8 cellular contexts compared by ENCODE assay signal in the genomic region with DNA sequence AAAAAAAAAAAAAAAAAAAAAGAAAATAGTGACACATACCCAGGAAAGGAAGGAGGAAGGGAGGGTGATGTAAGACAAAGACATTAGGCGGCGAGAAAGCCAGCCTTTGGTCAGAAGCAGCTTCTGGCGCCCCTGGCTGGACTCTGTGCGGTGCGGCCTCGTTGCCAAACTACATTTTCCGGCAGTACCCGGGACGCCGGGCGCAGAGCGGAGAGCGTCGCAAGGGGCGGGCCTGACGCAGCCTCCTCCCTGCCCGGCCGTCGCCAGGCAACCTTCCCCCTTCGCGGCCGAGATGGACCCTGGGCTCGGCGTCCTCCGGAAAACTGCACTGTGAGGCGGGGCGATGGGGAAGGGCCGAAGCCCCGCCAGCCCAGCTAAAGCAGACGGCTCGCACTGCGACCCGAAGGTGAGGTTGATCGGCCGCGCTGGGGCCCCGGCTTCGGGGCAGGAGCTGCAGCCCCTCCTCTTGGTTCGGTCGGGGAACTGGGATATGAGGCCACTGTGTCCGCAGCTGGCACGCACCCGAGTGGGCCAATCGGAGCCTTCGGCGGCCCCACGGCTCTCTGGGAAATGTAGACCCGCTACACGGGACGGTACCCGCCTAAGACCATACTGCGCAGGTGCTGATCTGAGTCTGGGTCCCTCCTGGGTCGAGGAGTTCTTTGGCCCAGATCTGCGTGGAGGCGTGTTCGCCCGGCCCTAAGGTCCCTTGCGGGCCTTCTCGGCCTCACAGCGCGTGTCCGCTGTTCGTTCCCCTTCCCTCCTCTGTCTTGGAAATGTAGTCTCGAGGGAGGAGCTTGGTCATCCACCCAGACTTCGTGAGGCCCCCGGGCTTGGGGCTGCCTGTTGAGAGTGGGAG. TPM values are rescaled to one million over a fixed set of nuclear protein-coding genes. Genes with fewer than 3 reads are reported as not detected.
A peak's percentile ranks its signal among the peaks of the same experiment; 100 is the strongest.
DNase-seq lines count a peak whose midpoint lies in the region; ATAC-seq and TF ChIP-seq lines count a peak whose summit lies in the region.

No MANE protein-coding gene starts in this region.

- peak overlapping the region; percentile 99 for H3K27ac ChIP-seq in CD4-positive, alpha-beta memory T cell (ENCODE audit: low read depth, low read length)
- H3K27ac ChIP-seq in HUES6 (ENCODE audit: low read depth, low read length) (peak overlapping the region; percentile 66), suprapubic skin (peak overlapping the region; percentile 91)
- peak overlapping the region; percentile 97 for H3K27ac ChIP-seq in naive thymus-derived CD4-positive, alpha-beta T cell (ENCODE audit: low read depth, low read length)

- H3K9me3 Mint-ChIP-seq in CD4-positive, alpha-beta memory T cell = peaks cover 0 to 2% (median 0%) of the 10 kb centered on the region in 8 donors
- peaks cover 0 to 3% (median 0%) of the 10 kb centered on the region in 11 donors for H3K9me3 Mint-ChIP-seq in naive thymus-derived CD4-positive, alpha-beta T cell

- peak; percentile 76 to 81 (median 80) for DNase-seq in CD4-positive, alpha-beta memory T cell
- DNase-seq in activated CD8-positive, alpha-beta memory T cell treated with anti-CD3 and anti-CD28 coated beads, Interleukin-2, amount 50 U/mL, for 24 hours (ENCODE audit: extremely low read depth) = peak; percentile 55
- DNase-seq in naive thymus-derived CD4-positive, alpha-beta T cell = peak; percentile 58 to 84 (median 70)
- DNase-seq in suprapubic skin (ENCODE audit: low spot score in 2 of 2) (peak; percentile 91 to 94), NCI-H2081 treated with DMSO at 0.1 percent for 48 hours (lab: John Stamatoyannopoulos, UW) (no peak)

- peak overlapping the region; percentile 95 to 100 (median 98) for H3K27ac Mint-ChIP-seq in CD4-positive, alpha-beta memory T cell
- H3K27ac Mint-ChIP-seq in naive thymus-derived CD4-positive, alpha-beta T cell = peak overlapping the region; percentile 84 to 100 (median 93)

- no peaks in the 10 kb centered on the region for H3K27me3 ChIP-seq in CD4-positive, alpha-beta memory T cell (ENCODE audit: insufficient read depth, low read length)
- H3K27me3 ChIP-seq in HUES6 (ENCODE audit: control insufficient read depth, insufficient read depth, low read length) (no peaks in the 10 kb centered on the region), suprapubic skin (no peaks in the 10 kb centered on the region)
- no peaks in the 10 kb centered on the region for H3K27me3 ChIP-seq in naive thymus-derived CD4-positive, alpha-beta T cell (ENCODE audit: control insufficient read depth in 2 of 2, insufficient read depth in 2 of 2, low read length in 2 of 2)

- H3K9ac ChIP-seq in HUES6 (ENCODE audit: low read length) = peak overlapping the region; percentile 43

- TF ChIP-seq EP300 in suprapubic skin (IDR thresholded peaks at IDR 0.05) = no peak

- intact Hi-C loops in CD4-positive, alpha-beta memory T cell (cut with micrococcal nuclease) = no loop called here
- intact Hi-C loops in naive thymus-derived CD4-positive, alpha-beta T cell (cut with micrococcal nuclease) = loop anchor here in 1 of 2 donors (1.0 kb wide), 1 partner anchor 109 kb away; no protein-coding TSS in a partner anchor

- no peaks in the 10 kb centered on the region for H3K9me3 ChIP-seq in CD4-positive, alpha-beta memory T cell (ENCODE audit: control insufficient read depth in 1 of 2, low read length in 2 of 2)
- H3K9me3 ChIP-seq in HUES6 (ENCODE audit: control insufficient read depth, insufficient read depth, low read depth, low read length) (no peaks in the 10 kb centered on the region), suprapubic skin (no peaks in the 10 kb centered on the region)
- no peaks in the 10 kb centered on the region for H3K9me3 ChIP-seq in naive thymus-derived CD4-positive, alpha-beta T cell (ENCODE audit: control insufficient read depth in 2 of 3, low read length in 3 of 3)

- H3K27me3 Mint-ChIP-seq in CD4-positive, alpha-beta memory T cell = no peaks in the 10 kb centered on the region
- peaks cover 0 to 4% (median 0%) of the 10 kb centered on the region in 5 donors for H3K27me3 Mint-ChIP-seq in naive thymus-derived CD4-positive, alpha-beta T cell

- H3K4me1 ChIP-seq in CD4-positive, alpha-beta memory T cell (ENCODE audit: insufficient read depth, low read length) = peaks cover 29% of the 10 kb centered on the region
- H3K4me1 ChIP-seq in HUES6 (ENCODE audit: control insufficient read depth, insufficient read depth, low read length) (peaks cover 8% of the 10 kb centered on the region; the same call in 1 of the 2 replicates), suprapubic skin (peaks cover 32% of the 10 kb centered on the region)
- peaks cover 19 to 20% of the 10 kb centered on the region in 2 donors for H3K4me1 ChIP-seq in naive thymus-derived CD4-positive, alpha-beta T cell (ENCODE audit: control insufficient read depth in 2 of 2, insufficient read depth in 2 of 2, low read length in 2 of 2)

- TF ChIP-seq POLR2A in suprapubic skin (IDR thresholded peaks at IDR 0.05) = peak in 1 of 2 donors; percentile 37

- peaks cover 0 to 23% of the 10 kb centered on the region in 2 donors for H3K36me3 Mint-ChIP-seq in CD4-positive, alpha-beta memory T cell
- peaks cover 0 to 10% (median 4%) of the 10 kb centered on the region in 5 donors for H3K36me3 Mint-ChIP-seq in naive thymus-derived CD4-positive, alpha-beta T cell

- H3K4me3 Mint-ChIP-seq in CD4-positive, alpha-beta memory T cell = peak overlapping the region; percentile 84 to 93 (median 87)
- peak overlapping the region; percentile 82 to 98 (median 86) for H3K4me3 Mint-ChIP-seq in naive thymus-derived CD4-positive, alpha-beta T cell

- CTCF ChIA-PET in CD4-positive, alpha-beta memory T cell (lab: Charles Lee; ENCODE audit: partially characterized antibody) = interaction anchor here (1.1 to 13.2 kb wide), 3 partner anchors 20 to 57 kb away, joined by 4 to 260 read pairs (median 6); a partner anchor contains a TSS
- CTCF ChIA-PET in naive thymus-derived CD4-positive, alpha-beta T cell (lab: Charles Lee) = interaction anchor here (0.8 to 3.7 kb wide), 3 partner anchors 54 to 61 kb away, joined by 4 to 34 read pairs (median 5); a partner anchor contains a TSS

- H3K36me3 ChIP-seq in CD4-positive, alpha-beta memory T cell (ENCODE audit: insufficient read depth, low read length) = no peaks in the 10 kb centered on the region
- peaks cover 4% of the 10 kb centered on the region; the same call in 1 of the 2 replicates for H3K36me3 ChIP-seq in HUES6 (ENCODE audit: control insufficient read depth, insufficient read depth, low read length)
- peaks cover 0 to 2% (median 0%) of the 10 kb centered on the region in 3 experiments for H3K36me3 ChIP-seq in naive thymus-derived CD4-positive, alpha-beta T cell (ENCODE audit: control insufficient read depth in 2 of 3, insufficient read depth in 3 of 3, low read length in 3 of 3)
- peaks cover 9% of the 10 kb centered on the region for H3K36me3 ChIP-seq in suprapubic skin

- peaks cover 24 to 63% (median 44%) of the 10 kb centered on the region in 4 donors for H3K4me1 Mint-ChIP-seq in CD4-positive, alpha-beta memory T cell
- H3K4me1 Mint-ChIP-seq in naive thymus-derived CD4-positive, alpha-beta T cell = peaks cover 27 to 52% (median 47%) of the 10 kb centered on the region in 7 donors

- H3K4me3 ChIP-seq in CD4-positive, alpha-beta memory T cell (ENCODE audit: low read length in 2 of 2) = peak overlapping the region; percentile 92 to 98
- H3K4me3 ChIP-seq in HUES6 (ENCODE audit: low read depth, low read length) = peak overlapping the region; percentile 80
- H3K4me3 ChIP-seq in naive thymus-derived CD4-positive, alpha-beta T cell (ENCODE audit: low read length) = peak overlapping the region; percentile 90
- peak overlapping the region; percentile 95 for H3K4me3 ChIP-seq in suprapubic skin

- ATAC-seq in GM21390 (IDR thresholded peaks at IDR 0.05; ENCODE audit: unreplicated experiment) = peak; percentile 39
- ATAC-seq in esophagus mucosa = peak; percentile 53
- peak; percentile 48 for ATAC-seq in naive thymus-derived CD4-positive, alpha-beta T cell

- no peak for TF ChIP-seq CTCF in suprapubic skin (IDR thresholded peaks at IDR 0.05)

- under 1% methylated on average over 43 of the region's 66 CpGs for WGBS in suprapubic skin

- POLR2A ChIA-PET in CD4-positive, alpha-beta memory T cell (lab: Charles Lee; ENCODE audit: partially characterized antibody) = interaction anchor here (0.7 to 2.9 kb wide), 13 partner anchors 14 to 392 kb away, joined by 3 to 39 read pairs (median 5); a partner anchor contains a TSS
- POLR2A ChIA-PET in naive thymus-derived CD4-positive, alpha-beta T cell (lab: Charles Lee) = interaction anchor here (0.9 to 2.6 kb wide), 6 partner anchors 13 to 249 kb away, joined by 3 to 20 read pairs (median 8); a partner anchor contains a TSS

RNA-seq across cellular contexts. Expression of a gene that starts 2.3 kb away (rescaled TPM):
- total RNA-seq in CD4-positive, alpha-beta memory T cell = 10 to 100 TPM; 42.7 to 44.4 TPM
- polyA plus RNA-seq in CD4-positive, alpha-beta memory T cell = 1 to 10 TPM; 5.2 to 8.9 TPM
- total RNA-seq in esophagus mucosa (9.4 TPM), suprapubic skin (10 to 100 TPM; 29.0 to 53.2 (median 37.5) TPM)
- 10 to 100 TPM; 35.0 to 51.8 (median 44.9) TPM for total RNA-seq in naive thymus-derived CD4-positive, alpha-beta T cell
- polyA plus RNA-seq in naive thymus-derived CD4-positive, alpha-beta T cell = 10 to 100 TPM in 1 of 2 donors, 1 to 10 TPM in 1; 9.9 to 18.6 TPM

RNA-seq across cellular contexts. Expression of a gene that starts 17.0 kb away (rescaled TPM):
- 10 to 100 TPM; 55.1 to 58.3 TPM for total RNA-seq in CD4-positive, alpha-beta memory T cell
- 10 to 100 TPM; 12.4 to 23.8 TPM for polyA plus RNA-seq in CD4-positive, alpha-beta memory T cell
- 52.8 TPM for total RNA-seq in esophagus mucosa
- 10 to 100 TPM; 37.1 to 92.1 (median 55.8) TPM for total RNA-seq in naive thymus-derived CD4-positive, alpha-beta T cell
- polyA plus RNA-seq in naive thymus-derived CD4-positive, alpha-beta T cell = 1 to 10 TPM; 7.5 to 7.8 TPM
- total RNA-seq in suprapubic skin = 10 to 100 TPM; 16.4 to 31.5 (median 21.7) TPM

RNA-seq across cellular contexts. Expression of a gene that starts 20.5 kb away (rescaled TPM):
- total RNA-seq in CD4-positive, alpha-beta memory T cell = 10 to 100 TPM; 81.1 to 88.4 TPM
- polyA plus RNA-seq in CD4-positive, alpha-beta memory T cell = 100 to 1,000 TPM; 200 to 238 TPM
- 98.8 TPM for total RNA-seq in esophagus mucosa
- total RNA-seq in naive thymus-derived CD4-positive, alpha-beta T cell = 100 to 1,000 TPM in 1 of 5 experiments, 10 to 100 TPM in 4; 64.3 to 131 (median 71.2) TPM
- polyA plus RNA-seq in naive thymus-derived CD4-positive, alpha-beta T cell = 100 to 1,000 TPM; 167 to 193 TPM
- 100 to 1,000 TPM in 3 of 4 donors, 10 to 100 TPM in 1; 96.1 to 120 (median 103) TPM for total RNA-seq in suprapubic skin

RNA-seq across cellular contexts. Expression of a gene that starts 31.5 kb away (rescaled TPM):
- total RNA-seq in CD4-positive, alpha-beta memory T cell = 100 to 1,000 TPM; 342 to 348 TPM
- 10 to 100 TPM; 19.4 to 70.9 TPM for polyA plus RNA-seq in CD4-positive, alpha-beta memory T cell
- total RNA-seq in esophagus mucosa = 204 TPM
- total RNA-seq in naive thymus-derived CD4-positive, alpha-beta T cell = 100 to 1,000 TPM; 396 to 564 (median 435) TPM
- 10 to 100 TPM; 55.3 to 88.8 TPM for polyA plus RNA-seq in naive thymus-derived CD4-positive, alpha-beta T cell
- 100 to 1,000 TPM; 334 to 395 (median 360) TPM for total RNA-seq in suprapubic skin

RNA-seq across cellular contexts. Expression of a gene that starts 55.8 kb away (rescaled TPM):
- 10 to 100 TPM; 19.8 TPM for total RNA-seq in CD4-positive, alpha-beta memory T cell
- polyA plus RNA-seq in CD4-positive, alpha-beta memory T cell = 1 to 10 TPM; 1.9 to 6.2 TPM
- total RNA-seq in esophagus mucosa (8.0 TPM), suprapubic skin (10 to 100 TPM in 3 of 4 donors, 1 to 10 TPM in 1; 6.7 to 20.7 (median 15.8) TPM)
- 10 to 100 TPM in 3 of 5 experiments, 1 to 10 TPM in 2; 9.8 to 19.2 (median 17.0) TPM for total RNA-seq in naive thymus-derived CD4-positive, alpha-beta T cell
- 1 to 10 TPM; 5.1 to 6.5 TPM for polyA plus RNA-seq in naive thymus-derived CD4-positive, alpha-beta T cell
